ENCODE assay signal across 8 cellular contexts in genomic region chr10:101782811-101783735, GRCh38. TPM values are rescaled to one million over a fixed set of nuclear protein-coding genes. Genes with fewer than 3 reads are reported as not detected.
DNase-seq lines count a peak whose midpoint lies in the region; ATAC-seq lines count a peak whose summit lies in the region.

Gene NPM3, minus strand, starts transcription at chr10:101783446. Its CDS starts 56 bp downstream, at chr10:101783390.

- DNase-seq in NCI-H187 (lab: John Stamatoyannopoulos, UW) = peak; percentile 5 to 49
- DNase-seq in NCI-H187 treated with DMSO at 0.1 percent for 48 hours (lab: John Stamatoyannopoulos, UW) = no peak
- DNase-seq in NCI-H345 treated with DMSO at 0.1 percent for 48 hours (lab: John Stamatoyannopoulos, UW; ENCODE audit: unreplicated experiment) = peak; percentile 40
- DNase-seq in activated CD4-positive, alpha-beta T cell treated with anti-CD3 and anti-CD28 coated beads for 1 hour = peak; percentile 70
- DNase-seq in cerebellum (ENCODE audit: low spot score) = peak; percentile 70
- peak; percentile 76 for DNase-seq in kidney glomerular epithelial cell (lab: John Stamatoyannopoulos, UW)
- DNase-seq in stimulated activated CD4-positive, alpha-beta T cell treated with anti-CD3 and anti-CD28 coated beads, Interleukin-15, amount 100 ng/mL, for 48 hours (ENCODE audit: low read depth in 2 of 2) = peak; percentile 80 to 87

- ATAC-seq in HG02973 (IDR thresholded peaks at IDR 0.05; ENCODE audit: unreplicated experiment) = peak; percentile 54

RNA-seq across cellular contexts. Expression of gene NPM3, which starts in this region (rescaled TPM):
- 13.0 TPM for total RNA-seq in cerebellum
